ENCODE assay signal across 1 cellular context in the genomic region with DNA sequence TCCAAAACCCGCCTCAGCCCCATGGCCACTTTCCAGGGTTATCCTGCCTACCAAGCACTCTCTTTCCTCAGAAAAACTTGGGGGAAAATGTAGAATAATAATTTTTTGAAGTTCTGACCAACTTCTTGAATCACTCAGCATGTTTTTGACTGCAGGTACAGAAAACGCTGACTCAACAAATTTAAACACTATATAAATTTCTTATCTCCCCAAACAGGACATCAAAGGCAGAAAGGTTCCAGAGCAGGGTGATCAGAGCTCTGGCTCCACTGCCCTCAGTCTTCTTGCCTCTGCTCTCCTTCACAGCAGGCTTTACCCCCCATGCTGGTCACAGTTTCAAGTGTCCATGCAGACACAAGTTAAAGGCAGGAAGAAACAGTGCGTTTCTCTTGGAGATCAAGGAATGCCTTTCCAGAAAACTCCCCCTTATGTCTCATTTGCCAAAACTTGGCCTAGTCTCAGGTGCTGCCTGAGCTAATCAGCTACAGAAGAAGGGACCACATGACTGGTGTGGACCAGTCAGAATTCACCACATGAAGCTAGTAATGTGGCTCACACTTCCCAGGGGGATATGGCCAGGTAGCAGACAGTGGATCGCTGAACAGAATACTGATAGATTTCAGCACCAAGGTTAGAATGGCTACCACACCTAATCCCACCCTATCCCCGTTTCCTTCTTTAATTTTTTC.
TF ChIP-seq lines count a peak whose summit lies in the region.

No MANE protein-coding gene starts in this region.

TF ChIP-seq in WTC11, 78 proteins besides CTCF, POLR2A, EP300 and RAD21 (continued from another document):
- TF ChIP-seq, protein P1, sequence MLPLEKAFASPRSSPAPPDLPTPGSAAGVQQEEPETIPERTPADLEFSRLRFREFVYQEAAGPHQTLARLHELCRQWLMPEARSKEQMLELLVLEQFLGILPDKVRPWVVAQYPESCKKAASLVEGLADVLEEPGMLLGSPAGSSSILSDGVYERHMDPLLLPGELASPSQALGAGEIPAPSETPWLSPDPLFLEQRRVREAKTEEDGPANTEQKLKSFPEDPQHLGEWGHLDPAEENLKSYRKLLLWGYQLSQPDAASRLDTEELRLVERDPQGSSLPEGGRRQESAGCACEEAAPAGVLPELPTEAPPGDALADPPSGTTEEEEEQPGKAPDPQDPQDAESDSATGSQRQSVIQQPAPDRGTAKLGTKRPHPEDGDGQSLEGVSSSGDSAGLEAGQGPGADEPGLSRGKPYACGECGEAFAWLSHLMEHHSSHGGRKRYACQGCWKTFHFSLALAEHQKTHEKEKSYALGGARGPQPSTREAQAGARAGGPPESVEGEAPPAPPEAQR (CRISPR knock-in tag; IDR thresholded peaks at IDR 0.05) = no peak
- no peak for TF ChIP-seq GABPB1 (CRISPR knock-in tag; IDR thresholded peaks at IDR 0.05)
- TF ChIP-seq RORB (CRISPR knock-in tag; IDR thresholded peaks at IDR 0.05) = no peak
- TF ChIP-seq ZNF423 (CRISPR knock-in tag; IDR thresholded peaks at IDR 0.05) = no peak; the same call in 1 of the 2 replicates
